ENCODE assay signal across 26 cellular contexts in the genomic region with DNA sequence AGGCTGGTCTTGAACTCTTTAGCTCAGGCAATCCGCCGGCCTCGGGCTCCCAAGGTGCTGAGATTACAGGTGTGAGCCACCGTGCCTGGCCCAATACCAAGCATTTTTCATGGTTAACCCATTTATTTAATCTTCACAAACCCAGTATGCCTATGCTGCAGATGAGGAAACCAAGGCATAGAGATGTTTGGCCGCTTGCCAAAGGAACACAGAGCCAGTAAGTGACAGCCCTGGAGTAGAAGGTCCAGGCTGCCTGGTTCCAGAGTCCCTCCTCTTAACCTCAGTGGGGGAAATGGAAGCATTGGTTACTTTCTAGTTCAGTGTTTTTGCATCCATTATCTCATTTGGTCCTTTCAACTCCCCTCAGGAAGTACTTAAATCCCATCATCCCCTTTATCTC. TPM values are rescaled to one million over a fixed set of nuclear protein-coding genes. Genes with fewer than 3 reads are reported as not detected.
A peak's percentile ranks its signal among the peaks of the same experiment; 100 is the strongest.
DNase-seq lines count a peak whose midpoint lies in the region; ATAC-seq, FAIRE-seq and TF ChIP-seq lines count a peak whose summit lies in the region.
"Had no signal": no experiment of that assay in that cellular context is flagged by ENCODE, and none has a peak within 500 bp of the region (broad histone marks: within the 10 kb centered on the region; RNA-seq: fewer than 3 reads in every experiment).

No MANE protein-coding gene starts in this region.

- no TSS peak for BruUV-seq in K562 (replicated peaks; lab: Mats Ljungman, UMichigan)

- H3K4me3 ChIP-seq in K562 = no peak overlapping the region
- no peak overlapping the region for H3K4me3 ChIP-seq in osteoblast (ENCODE audit: insufficient read depth, low read length)
- no peak overlapping the region for H3K4me3 ChIP-seq in MG63
- H3K4me3 ChIP-seq: A549, BLaER1 had no signal

- POLR2A ChIA-PET in K562 (lab: Yijun Ruan, JAX) = interaction anchor here (0.6 kb wide), 1 partner anchor 11 kb away, joined by 4 read pairs; no protein-coding TSS in a partner anchor

- H3K27ac ChIP-seq in K562 (ENCODE audit: extremely low read depth, low read depth, low read length) = no peak overlapping the region
- H3K27ac ChIP-seq in osteoblast (ENCODE audit: low read depth, low read length) = no peak overlapping the region
- H3K27ac ChIP-seq: 22Rv1, A549, BLaER1 had no signal

- 73% methylated on average over 5 of the region's 5 CpGs for WGBS in K562 (ENCODE audit: insufficient coverage, low coverage, missing lambda C conversion rate)

- TF ChIP-seq EP300 in K562 (IDR thresholded peaks at IDR 0.05; ENCODE audit: low read length) = no peak

- no peak for ATAC-seq in K562
- ATAC-seq: A549 had no signal

- no peaks in the 10 kb centered on the region for H3K9me1 ChIP-seq in K562 (ENCODE audit: control insufficient read depth, insufficient read depth, low read length)

- H3K4me1 ChIP-seq in K562 (replicated peaks in 1 of 2; ENCODE audit: control insufficient read depth in 2 of 2, insufficient read depth in 2 of 2, low read length in 2 of 2) (peaks cover 0 to 10% of the 10 kb centered on the region in 2 experiments; a peak in 4 of 5 replicates), osteoblast (ENCODE audit: insufficient read depth, low read length) (peaks cover 6% of the 10 kb centered on the region)
- H3K4me1 ChIP-seq: BE2C had no signal

- H3K9me3 ChIP-seq in K562 (replicated peaks; ENCODE audit: control insufficient read depth, insufficient read depth, low read depth, low read length) (no peaks in the 10 kb centered on the region), osteoblast (ENCODE audit: low read depth, low read length) (no peaks in the 10 kb centered on the region), MG63 (no peaks in the 10 kb centered on the region)
- H3K9me3 ChIP-seq: A549, BE2C, BLaER1 had no signal

- TF ChIP-seq RAD21 in K562 (CRISPR knock-in tag; conservative IDR thresholded peaks at IDR 0.05 in 1 of 2, IDR thresholded peaks at IDR 0.05 in 1 of 2) = no peak

- no peaks in the 10 kb centered on the region; the same call in 1 of the 2 replicates for H4K20me1 ChIP-seq in K562 (replicated peaks; ENCODE audit: control insufficient read depth, insufficient read depth, low read length)
- H4K20me1 ChIP-seq in osteoblast (ENCODE audit: insufficient read depth, low read length) = peaks cover 10% of the 10 kb centered on the region
- H4K20me1 ChIP-seq: BLaER1 had no signal

- H2AFZ ChIP-seq in K562 (ENCODE audit: low read depth, low read length) (no peak overlapping the region), osteoblast (ENCODE audit: low read length) (no peak overlapping the region)

- intact Hi-C loops in K562 (cut with micrococcal nuclease) = no loop called here

- TF ChIP-seq CTCF in K562 (IDR thresholded peaks at IDR 0.05 in 2 of 3, conservative IDR thresholded peaks at IDR 0.05 in 1 of 3; ENCODE audit: insufficient read depth in 2 of 3, low read depth in 1 of 3, low read length in 3 of 3) (no peak), osteoblast (IDR thresholded peaks at IDR 0.05; ENCODE audit: extremely low read depth, low read depth, low read length) (no peak)

- DNase-seq in HTR-8/SVneo (ENCODE audit: insufficient read length, low spot score) (no peak), NCI-H82 treated with DMSO at 0.1 percent for 48 hours (lab: John Stamatoyannopoulos, UW; ENCODE audit: unreplicated experiment) (peak; percentile 90), K562 (ENCODE audit: extremely low read depth in 1 of 4, low spot score in 3 of 4) (no peak), osteoblast (ENCODE audit: insufficient read length, low spot score, missing footprints) (peak; percentile 37), MG63 (no peak), DMS79 treated with DMSO at 0.1 percent for 48 hours (lab: John Stamatoyannopoulos, UW) (no peak)
- no peak for DNase-seq in stimulated activated naive CD4-positive, alpha-beta T cell treated with Interleukin-2 at 50 U/mL for 16 hours (lab: John Stamatoyannopoulos, UW)
- DNase-seq: BE2C; C1 segment of cervical spinal cord; CD4-positive, alpha-beta memory T cell; CD4-positive, CD25-positive, alpha-beta regulatory T cell; CD8-positive, alpha-beta memory T cell; COR-L47; DMS 273 treated with DMSO at 0.1 percent for 48 hours; DMS153; DMS53; DMS79; GF-D8 had no signal

- in situ Hi-C loops in K562 (cut with MboI) = no loop called here

- FAIRE-seq in HTR-8/SVneo (lab: Jason Lieb, UNC) (peak; percentile 26), K562 (lab: Jason Lieb, UNC) (no peak)
- FAIRE-seq: A549, G401.6, GM12891, GM18507 had no signal

- H3K9ac ChIP-seq in K562 (ENCODE audit: insufficient read depth in 1 of 2, low read depth in 2 of 2, low read length in 2 of 2) = no peak overlapping the region
- H3K9ac ChIP-seq: BLaER1 had no signal

- H3K79me2 ChIP-seq in K562 (ENCODE audit: control insufficient read depth, insufficient read depth, low read length) (no peaks in the 10 kb centered on the region), osteoblast (ENCODE audit: insufficient read depth, low read length) (no peaks in the 10 kb centered on the region)

- H3K27me3 ChIP-seq in K562 (ENCODE audit: control insufficient read depth in 2 of 2, insufficient read depth in 2 of 2, low read length in 2 of 2) (no peaks in the 10 kb centered on the region), osteoblast (ENCODE audit: insufficient read depth, low read length) (no peaks in the 10 kb centered on the region), MG63 (no peaks in the 10 kb centered on the region)
- H3K27me3 ChIP-seq: BE2C, BLaER1 had no signal

- H3K4me2 ChIP-seq in K562 (ENCODE audit: insufficient read depth, low read length) (no peak overlapping the region), osteoblast (ENCODE audit: insufficient read depth, low read length) (no peak overlapping the region)
- H3K4me2 ChIP-seq: A549, BLaER1 had no signal

- CTCF ChIA-PET in K562 (lab: Yijun Ruan, JAX; ENCODE audit: low intra/inter-chr PET ratio) = no interaction called here

- TF ChIP-seq POLR2A in K562 (conservative IDR thresholded peaks at IDR 0.05) = no peak

- H3K36me3 ChIP-seq in K562 (ENCODE audit: control insufficient read depth, insufficient read depth, low read length) = peaks cover 31% of the 10 kb centered on the region; the same call in 2 of the 3 replicates
- peaks cover 39% of the 10 kb centered on the region for H3K36me3 ChIP-seq in osteoblast (ENCODE audit: insufficient read depth, low read length)
- peaks cover 35% of the 10 kb centered on the region for H3K36me3 ChIP-seq in MG63

RNA-seq across cellular contexts. Expression of gene ARL5C, which starts 15.3 kb away (rescaled TPM):
- total RNA-seq in K562 (2011; cell fraction: chromatin; rRNA removed; ENCODE audit: low replicate concordance) = 0.16 TPM in 1 of 2 replicates, not detected in the other
- total RNA-seq in K562 (2011; cell fraction: nucleolus; rRNA removed) = not detected in 2 replicates
- not detected in 2 replicates for total RNA-seq in K562 (2011; cell fraction: nucleoplasm; rRNA removed)
- total RNA-seq in K562 (2014; rRNA removed) (not detected in 2 replicates), K562 (2014; rRNA removed; fragmentation: Illumina TruSeq; extraction: Trizol) (not detected in 2 replicates), K562 (2015; rRNA removed; fragmentation: Illumina TruSeq; extraction: Trizol) (not detected in 2 replicates), K562 (2021) (not detected in 2 replicates), osteoblast (not detected in 2 replicates)
- polyA plus RNA-seq in K562 (2011; rRNA removed) (not detected in 2 replicates), K562 (2014; fragmentation: Illumina TruSeq; extraction: Trizol) (not detected in 2 replicates), K562 (2014; fragmentation: Nextera tagmentation; extraction: Ambion mirVana) (not detected), K562 (2014; rRNA removed) (not detected in 2 replicates)
- not detected in 2 replicates for polyA plus RNA-seq in K562 (2011; cell fraction: cytosol; rRNA removed)
- polyA plus RNA-seq in K562 (2011; cell fraction: nucleus; rRNA removed) = not detected in 2 replicates
- not detected in 2 replicates for polyA plus RNA-seq in K562 (2012)
- not detected in 2 replicates for polyA minus RNA-seq in K562 (2011; rRNA and poly(A)+ RNA removed)
- not detected in 2 replicates for polyA minus RNA-seq in K562 (2011; cell fraction: cytosol; rRNA and poly(A)+ RNA removed)
- not detected in 2 replicates for polyA minus RNA-seq in K562 (2011; cell fraction: nucleus; rRNA and poly(A)+ RNA removed)
- total RNA-seq in MG63 (2014; rRNA removed; shearing (Covaris generic); ENCODE audit: low replicate concordance) = not detected in 2 replicates
- total RNA-seq: A172; CD4-positive, alpha-beta memory T cell; CD4-positive, CD25-positive, alpha-beta regulatory T cell; CD8-positive, alpha-beta memory T cell had no signal
- polyA plus RNA-seq: A549; CD14-positive monocyte; CD4-positive, alpha-beta memory T cell; CD4-positive, CD25-positive, alpha-beta regulatory T cell; CD8-positive, alpha-beta memory T cell had no signal

RNA-seq across cellular contexts. Expression of gene CACNB1, which starts 16.2 kb away (rescaled TPM):
- total RNA-seq in K562 (2011; cell fraction: chromatin; rRNA removed; ENCODE audit: low replicate concordance) = 38.1 and 87.3 TPM in 2 replicates
- 39.5 and 41.0 TPM in 2 replicates for total RNA-seq in K562 (2011; cell fraction: nucleolus; rRNA removed)
- total RNA-seq in K562 (2011; cell fraction: nucleoplasm; rRNA removed) = 40.0 and 54.4 TPM in 2 replicates
- total RNA-seq in K562 (2014; rRNA removed) = 2.2 and 3.7 TPM in 2 replicates
- total RNA-seq in K562 (2014; rRNA removed; fragmentation: Illumina TruSeq; extraction: Trizol) = 2.6 and 3.6 TPM in 2 replicates
- 1.7 and 2.0 TPM in 2 replicates for total RNA-seq in K562 (2015; rRNA removed; fragmentation: Illumina TruSeq; extraction: Trizol)
- 6.7 and 7.4 TPM in 2 replicates for total RNA-seq in K562 (2021)
- polyA plus RNA-seq in K562 (2011; rRNA removed) = 3.0 and 3.2 TPM in 2 replicates
- polyA plus RNA-seq in K562 (2011; cell fraction: cytosol; rRNA removed) = 1.5 and 3.4 TPM in 2 replicates
- 10.8 and 29.9 TPM in 2 replicates for polyA plus RNA-seq in K562 (2011; cell fraction: nucleus; rRNA removed)
- 2.1 and 2.9 TPM in 2 replicates for polyA plus RNA-seq in K562 (2012)
- 3.0 and 3.6 TPM in 2 replicates for polyA plus RNA-seq in K562 (2014; fragmentation: Illumina TruSeq; extraction: Trizol)
- under 1 TPM; 0.08 to 0.18 TPM for polyA plus RNA-seq in K562 (2014; fragmentation: Nextera tagmentation; extraction: Ambion mirVana)
- polyA plus RNA-seq in K562 (2014; rRNA removed) = 3.7 and 4.6 TPM in 2 replicates
- 8.4 and 16.2 TPM in 2 replicates for polyA minus RNA-seq in K562 (2011; rRNA and poly(A)+ RNA removed)
- polyA minus RNA-seq in K562 (2011; cell fraction: cytosol; rRNA and poly(A)+ RNA removed) = 2.5 and 5.3 TPM in 2 replicates
- polyA minus RNA-seq in K562 (2011; cell fraction: nucleus; rRNA and poly(A)+ RNA removed) = 8.2 and 16.4 TPM in 2 replicates
- total RNA-seq in osteoblast = 5.8 and 7.4 TPM in 2 replicates
- total RNA-seq in MG63 (2014; rRNA removed; shearing (Covaris generic); ENCODE audit: low replicate concordance) = 2.2 and 2.4 TPM in 2 replicates

RNA-seq across cellular contexts. Expression of gene RPL19, which starts 18.8 kb away (rescaled TPM):
- 162 and 216 TPM in 2 replicates for total RNA-seq in K562 (2011; cell fraction: chromatin; rRNA removed; ENCODE audit: low replicate concordance)
- 446 and 472 TPM in 2 replicates for total RNA-seq in K562 (2011; cell fraction: nucleolus; rRNA removed)
- total RNA-seq in K562 (2011; cell fraction: nucleoplasm; rRNA removed) = 512 and 741 TPM in 2 replicates
- total RNA-seq in K562 (2014; rRNA removed) (3,823 and 4,254 TPM in 2 replicates), K562 (2014; rRNA removed; fragmentation: Illumina TruSeq; extraction: Trizol) (2,411 and 3,109 TPM in 2 replicates), K562 (2015; rRNA removed; fragmentation: Illumina TruSeq; extraction: Trizol) (3,681 and 3,727 TPM in 2 replicates), K562 (2021) (2,367 and 2,508 TPM in 2 replicates), osteoblast (1,279 and 1,302 TPM in 2 replicates)
- polyA plus RNA-seq in K562 (2011; rRNA removed) (1,550 and 2,263 TPM in 2 replicates), K562 (2014; fragmentation: Illumina TruSeq; extraction: Trizol) (4,063 and 4,614 TPM in 2 replicates), K562 (2014; fragmentation: Nextera tagmentation; extraction: Ambion mirVana) (1,000 to 10,000 TPM; 3,604 to 4,229 TPM), K562 (2014; rRNA removed) (3,808 and 3,851 TPM in 2 replicates)
- 1,909 and 2,489 TPM in 2 replicates for polyA plus RNA-seq in K562 (2011; cell fraction: cytosol; rRNA removed)
- polyA plus RNA-seq in K562 (2011; cell fraction: nucleus; rRNA removed) = 662 and 945 TPM in 2 replicates
- 2,279 and 3,326 TPM in 2 replicates for polyA plus RNA-seq in K562 (2012)
- polyA minus RNA-seq in K562 (2011; rRNA and poly(A)+ RNA removed) = 920 and 1,322 TPM in 2 replicates
- 617 and 787 TPM in 2 replicates for polyA minus RNA-seq in K562 (2011; cell fraction: cytosol; rRNA and poly(A)+ RNA removed)
- polyA minus RNA-seq in K562 (2011; cell fraction: nucleus; rRNA and poly(A)+ RNA removed) = 123 and 152 TPM in 2 replicates
- total RNA-seq in MG63 (2014; rRNA removed; shearing (Covaris generic); ENCODE audit: low replicate concordance) = 4,123 and 4,721 TPM in 2 replicates

RNA-seq across cellular contexts. Expression of gene PLXDC1, which starts 29.9 kb away (rescaled TPM):
- total RNA-seq in K562 (2011; cell fraction: chromatin; rRNA removed; ENCODE audit: low replicate concordance) = not detected in 2 replicates
- not detected in 2 replicates for total RNA-seq in K562 (2011; cell fraction: nucleolus; rRNA removed)
- total RNA-seq in K562 (2011; cell fraction: nucleoplasm; rRNA removed) = not detected in 2 replicates
- total RNA-seq in K562 (2014; rRNA removed) = not detected in 2 replicates
- total RNA-seq in K562 (2014; rRNA removed; fragmentation: Illumina TruSeq; extraction: Trizol) = not detected in 2 replicates
- total RNA-seq in K562 (2015; rRNA removed; fragmentation: Illumina TruSeq; extraction: Trizol) = not detected in 2 replicates
- not detected in 2 replicates for total RNA-seq in K562 (2021)
- polyA plus RNA-seq in K562 (2011; rRNA removed) = 0.11 TPM in 1 of 2 replicates, not detected in the other
- polyA plus RNA-seq in K562 (2011; cell fraction: cytosol; rRNA removed) = not detected in 2 replicates
- polyA plus RNA-seq in K562 (2011; cell fraction: nucleus; rRNA removed) = 0.21 and 0.29 TPM in 2 replicates
- polyA plus RNA-seq in K562 (2012) = 0.01 and 0.03 TPM in 2 replicates
- not detected in 2 replicates for polyA plus RNA-seq in K562 (2014; fragmentation: Illumina TruSeq; extraction: Trizol)
- polyA plus RNA-seq in K562 (2014; fragmentation: Nextera tagmentation; extraction: Ambion mirVana) = not detected
- not detected in 2 replicates for polyA plus RNA-seq in K562 (2014; rRNA removed)
- polyA minus RNA-seq in K562 (2011; rRNA and poly(A)+ RNA removed) = not detected in 2 replicates
- not detected in 2 replicates for polyA minus RNA-seq in K562 (2011; cell fraction: cytosol; rRNA and poly(A)+ RNA removed)
- polyA minus RNA-seq in K562 (2011; cell fraction: nucleus; rRNA and poly(A)+ RNA removed) = not detected in 2 replicates
- 2.9 and 3.8 TPM in 2 replicates for total RNA-seq in osteoblast
- total RNA-seq in MG63 (2014; rRNA removed; shearing (Covaris generic); ENCODE audit: low replicate concordance) = not detected in 2 replicates
- polyA plus RNA-seq: CD14-positive monocyte had no signal

RNA-seq across cellular contexts. Expression of gene STAC2, which starts 44.4 kb away (rescaled TPM):
- not detected in 2 replicates for total RNA-seq in K562 (2011; cell fraction: chromatin; rRNA removed; ENCODE audit: low replicate concordance)
- not detected in 2 replicates for total RNA-seq in K562 (2011; cell fraction: nucleolus; rRNA removed)
- total RNA-seq in K562 (2011; cell fraction: nucleoplasm; rRNA removed) = not detected in 2 replicates
- total RNA-seq in K562 (2014; rRNA removed) (not detected in 2 replicates), K562 (2014; rRNA removed; fragmentation: Illumina TruSeq; extraction: Trizol) (not detected in 2 replicates), K562 (2015; rRNA removed; fragmentation: Illumina TruSeq; extraction: Trizol) (not detected in 2 replicates), K562 (2021) (not detected in 2 replicates), osteoblast (under 0.01 TPM in 1 of 2 replicates, not detected in the other)
- polyA plus RNA-seq in K562 (2011; rRNA removed) (not detected in 2 replicates), K562 (2014; fragmentation: Illumina TruSeq; extraction: Trizol) (not detected in 2 replicates), K562 (2014; fragmentation: Nextera tagmentation; extraction: Ambion mirVana) (not detected), K562 (2014; rRNA removed) (not detected in 2 replicates)
- polyA plus RNA-seq in K562 (2011; cell fraction: cytosol; rRNA removed) = not detected in 2 replicates
- not detected in 2 replicates for polyA plus RNA-seq in K562 (2011; cell fraction: nucleus; rRNA removed)
- polyA plus RNA-seq in K562 (2012) = not detected in 2 replicates
- polyA minus RNA-seq in K562 (2011; rRNA and poly(A)+ RNA removed) = not detected in 2 replicates
- polyA minus RNA-seq in K562 (2011; cell fraction: cytosol; rRNA and poly(A)+ RNA removed) = not detected in 2 replicates
- not detected in 2 replicates for polyA minus RNA-seq in K562 (2011; cell fraction: nucleus; rRNA and poly(A)+ RNA removed)
- total RNA-seq in MG63 (2014; rRNA removed; shearing (Covaris generic); ENCODE audit: low replicate concordance) = not detected in 2 replicates
- total RNA-seq: A172; CD4-positive, alpha-beta memory T cell; CD4-positive, CD25-positive, alpha-beta regulatory T cell; CD8-positive, alpha-beta memory T cell had no signal
- polyA plus RNA-seq: CD14-positive monocyte; CD4-positive, alpha-beta memory T cell; CD4-positive, CD25-positive, alpha-beta regulatory T cell; CD8-positive, alpha-beta memory T cell had no signal

Comparison
In these comparisons a context has a peak if more than half of its experiments do, and no peak if none do; other contexts are left out.
1. DNase-seq: peak in NCI-H82 treated with DMSO at 0.1 percent for 48 hours (single experiment) and osteoblast (single experiment); none in HTR-8/SVneo (single experiment), K562 (0 of 4), MG63 (single experiment), DMS79 treated with DMSO at 0.1 percent for 48 hours (single experiment) and stimulated activated naive CD4-positive, alpha-beta T cell treated with Interleukin-2 at 50 U/mL for 16 hours (single experiment).